Comparison of ENCODE assay signal across 9 cellular contexts in the genomic region with DNA sequence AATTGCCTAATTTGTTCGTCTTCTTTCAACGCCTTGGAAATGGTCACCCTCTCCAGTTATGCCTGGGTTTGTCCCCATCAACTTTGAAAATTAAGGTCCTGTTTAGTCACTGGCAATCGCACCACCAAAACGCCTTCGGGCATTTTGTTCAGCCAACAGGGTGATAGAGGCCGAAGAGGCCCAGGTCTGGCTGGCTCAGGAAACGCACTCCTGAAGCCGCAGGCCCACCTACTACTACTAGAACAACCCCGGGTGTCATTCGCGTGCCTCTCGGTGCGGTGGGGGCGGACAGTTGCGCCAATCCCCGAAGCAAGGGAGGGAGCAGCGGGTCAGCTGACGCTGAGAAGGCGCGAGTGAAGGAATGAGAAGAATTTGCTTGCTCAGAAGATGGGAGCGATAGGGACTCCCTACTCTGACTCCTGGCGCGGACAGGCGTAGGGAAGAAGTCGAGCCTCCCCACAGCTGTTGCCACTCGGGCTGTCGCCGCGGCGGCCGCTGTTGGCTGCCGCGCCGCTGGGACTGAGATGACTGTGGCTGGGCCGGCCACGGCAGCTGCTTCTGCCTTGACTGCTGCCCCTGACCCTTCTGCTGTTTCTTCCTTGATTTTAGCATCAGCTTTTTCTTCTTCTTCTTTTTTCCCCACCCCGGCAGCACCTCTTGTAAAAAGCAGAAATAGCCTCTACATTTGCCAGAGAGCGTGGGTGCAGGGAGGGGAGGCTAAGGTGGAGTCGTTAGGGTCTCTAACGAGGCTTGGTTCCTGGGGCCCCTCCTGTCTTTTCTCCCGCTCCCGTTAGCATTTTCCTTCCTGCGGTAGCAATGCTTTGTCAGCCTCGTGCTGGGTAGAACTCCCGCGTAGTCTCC.
A peak's percentile ranks its signal among the peaks of the same experiment; 100 is the strongest.
DNase-seq lines count a peak whose midpoint lies in the region; ATAC-seq and TF ChIP-seq lines count a peak whose summit lies in the region.
"Had no signal": no experiment of that assay in that cellular context is flagged by ENCODE, and none has a peak within 500 bp of the region (broad histone marks: within the 10 kb centered on the region; RNA-seq: fewer than 3 reads in every experiment).

No MANE protein-coding gene starts in this region.

- no peaks in the 10 kb centered on the region for H3K36me3 ChIP-seq in body of pancreas (replicated peaks in 1 of 2; ENCODE audit: insufficient read depth in 1 of 2, low read depth in 2 of 2)
- H3K36me3 ChIP-seq in iPS DF 6.9 (ENCODE audit: control insufficient read depth, insufficient read depth, low read length): no peaks in the 10 kb centered on the region

- ATAC-seq in body of pancreas (peak; percentile 91), HG02763 (IDR thresholded peaks at IDR 0.05; ENCODE audit: unreplicated experiment) (no peak), GM21515 (IDR thresholded peaks at IDR 0.05; ENCODE audit: unreplicated experiment) (no peak)

- H3K27me3 ChIP-seq in body of pancreas: no peaks in the 10 kb centered on the region
- no peaks in the 10 kb centered on the region for H3K27me3 ChIP-seq in iPS DF 6.9 (ENCODE audit: control insufficient read depth, insufficient read depth, low read length)

- H3K27ac ChIP-seq in body of pancreas: peak overlapping the region in 3 of 4 donors; percentile 11 to 66 (median 35)
- no peak overlapping the region for H3K27ac ChIP-seq in iPS DF 6.9 (ENCODE audit: low read length)
- H3K27ac ChIP-seq: C4-2B had no signal

- WGBS in body of pancreas, 2 donors: 18 to 26% methylated on average over 46 of the region's 46 CpGs
- WGBS in iPS DF 6.9 (ENCODE audit: insufficient coverage, insufficient read length): no CpG with 5 or more reads among the region's 46 CpGs

- H3K4me1 ChIP-seq in body of pancreas (peaks cover 16% of the 10 kb centered on the region), iPS DF 6.9 (ENCODE audit: control insufficient read depth, insufficient read depth, low read length) (no peaks in the 10 kb centered on the region; the same call in 1 of the 2 replicates)

- DNase-seq in NOMO-1 (lab: John Stamatoyannopoulos, UW; ENCODE audit: unreplicated experiment in 2 of 2): peak; percentile 18 to 30
- DNase-seq in NOMO-1 treated with dmso at 0.1 percent for 144 hours (lab: John Stamatoyannopoulos, UW; ENCODE audit: unreplicated experiment): no peak
- DNase-seq in body of pancreas: peak; percentile 65 to 76 (median 70)
- DNase-seq in iPS DF 6.9 (ENCODE audit: low read depth, low spot score): peak; percentile 33
- DNase-seq in renal cortical epithelial cell (ENCODE audit: low read depth): peak; percentile 80
- no peak for DNase-seq in activated CD8-positive, alpha-beta memory T cell treated with anti-CD3 and anti-CD28 coated beads for 24 hours

- TF ChIP-seq CTCF in body of pancreas (IDR thresholded peaks at IDR 0.05): peak in 1 of 7 experiments; percentile 7

- intact Hi-C loops in body of pancreas (cut with DNase I): no loop called here

- H3K9me3 ChIP-seq in body of pancreas (no peaks in the 10 kb centered on the region), iPS DF 6.9 (ENCODE audit: control insufficient read depth, insufficient read depth, low read length) (no peaks in the 10 kb centered on the region)

- TF ChIP-seq POLR2A in body of pancreas (IDR thresholded peaks at IDR 0.05): peak in 1 of 3 donors; percentile 17

- H3K4me3 ChIP-seq in body of pancreas (no peak overlapping the region), iPS DF 6.9 (ENCODE audit: low read length) (peak overlapping the region; percentile 23; the same call in 1 of the 2 replicates)

Comparison
In these comparisons a context has a peak if more than half of its experiments do, and no peak if none do; other contexts are left out.
1. DNase-seq: peak in NOMO-1 (2 of 2), body of pancreas (4 of 4), iPS DF 6.9 (single experiment) and renal cortical epithelial cell (single experiment); none in NOMO-1 treated with dmso at 0.1 percent for 144 hours (single experiment) and activated CD8-positive, alpha-beta memory T cell treated with anti-CD3 and anti-CD28 coated beads for 24 hours (single experiment).